9 cellular contexts compared by ENCODE assay signal in the genomic region with DNA sequence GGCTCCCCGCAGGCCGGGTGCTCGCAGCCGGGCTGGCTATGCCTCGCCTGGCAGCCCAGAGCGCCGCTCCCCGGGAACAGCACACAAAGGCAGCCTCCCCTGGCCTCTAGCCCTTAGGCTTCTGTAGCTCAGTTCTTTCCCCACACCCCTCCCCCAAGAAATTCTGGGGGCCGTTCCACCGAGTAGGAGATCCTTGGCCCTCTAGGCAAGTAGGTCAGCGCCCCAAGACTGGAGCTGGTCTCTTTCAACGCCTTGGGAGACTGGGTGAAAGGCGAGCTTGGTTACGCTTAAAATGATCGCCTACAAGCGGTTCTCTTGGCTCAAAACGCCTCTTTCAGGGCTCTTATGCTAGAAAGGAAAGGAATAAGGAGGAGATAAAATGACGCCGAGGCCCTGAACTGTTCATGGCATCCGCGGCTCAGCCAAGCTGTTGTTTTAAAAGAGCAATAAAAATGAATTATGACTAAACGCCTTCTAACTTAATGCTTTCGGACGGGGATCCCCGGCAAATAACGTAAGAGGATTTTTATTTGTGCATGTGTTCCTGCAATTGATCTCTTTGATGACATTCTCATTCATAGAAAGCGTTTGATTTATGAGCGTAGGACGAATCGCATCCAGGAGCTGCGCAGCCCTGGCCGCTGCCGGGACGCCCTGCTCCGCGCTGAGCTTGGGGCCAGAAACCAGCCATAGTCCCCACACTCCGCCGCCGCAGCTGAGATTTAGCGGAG. TPM values are rescaled to one million over a fixed set of nuclear protein-coding genes. Genes with fewer than 3 reads are reported as not detected.
DNase-seq lines count a peak whose midpoint lies in the region; ATAC-seq and TF ChIP-seq lines count a peak whose summit lies in the region.
"Had no signal": no experiment of that assay in that cellular context is flagged by ENCODE, and none has a peak within 500 bp of the region (broad histone marks: within the 10 kb centered on the region; RNA-seq: fewer than 3 reads in every experiment).

No MANE protein-coding gene starts in this region.

- H3K4me1 ChIP-seq in left lung = peaks cover 5 to 58% of the 10 kb centered on the region in 2 donors
- peaks cover 25% of the 10 kb centered on the region for H3K4me1 ChIP-seq in effector memory CD4-positive, alpha-beta T cell (ENCODE audit: control insufficient read depth, insufficient read depth, low read length, poor library complexity, severe bottlenecking)

- intact Hi-C loops in left lung (cut with DNase I) = loop anchor here in 1 of 2 donors (5.0 kb wide), 2 partner anchors 44 to 241 kb away; a partner anchor contains a TSS

- ATAC-seq in left lung (no peak), HG03175 (IDR thresholded peaks at IDR 0.05; ENCODE audit: unreplicated experiment) (no peak), GM19035 (IDR thresholded peaks at IDR 0.05; ENCODE audit: unreplicated experiment) (no peak)
- no peak for ATAC-seq in stimulated activated naive B cell treated with anti-CD40 and anti-IgM and Interleukin-4, amounts not matched to agents 10 μg/mL and 1 μg/mL and 100 μg/mL, for 72 hours (replicated peaks)

- H3K36me3 Mint-ChIP-seq in HFFc6 (ENCODE audit: low read depth) = peaks cover 39% of the 10 kb centered on the region
- H3K36me3 Mint-ChIP-seq in stimulated activated naive B cell treated with anti-CD40 and anti-IgM and Interleukin-4, amounts not matched to agents 10 μg/mL and 1 μg/mL and 100 μg/mL, for 72 hours = peaks cover 10 to 35% of the 10 kb centered on the region in 2 donors

- no peaks in the 10 kb centered on the region for H3K9me3 Mint-ChIP-seq in HFFc6
- no peaks in the 10 kb centered on the region for H3K9me3 Mint-ChIP-seq in stimulated activated naive B cell treated with anti-CD40 and anti-IgM and Interleukin-4, amounts not matched to agents 10 μg/mL and 1 μg/mL and 100 μg/mL, for 72 hours

- TF ChIP-seq CTCF in HFFc6 (IDR thresholded peaks at IDR 0.05) (no peak), astrocyte of the spinal cord (IDR thresholded peaks at IDR 0.05; ENCODE audit: low read depth, low read length) (no peak), left lung (IDR thresholded peaks at IDR 0.05) (no peak)

- H3K27me3 ChIP-seq in left lung = peaks cover 27 to 100% of the 10 kb centered on the region in 2 donors
- H3K27me3 ChIP-seq in effector memory CD4-positive, alpha-beta T cell (replicated peaks; ENCODE audit: control insufficient read depth, insufficient read depth, low read length, poor library complexity, severe bottlenecking) = peaks cover 22% of the 10 kb centered on the region

- DNase-seq in HFFc6 = no peak
- DNase-seq in astrocyte of the spinal cord (ENCODE audit: low read depth, low spot score) = peak; percentile 87
- no peak for DNase-seq in left lung
- no peak for DNase-seq in stimulated activated naive B cell treated with anti-CD40 and anti-IgM and Interleukin-4, amounts not matched to agents 10 μg/mL and 1 μg/mL and 100 μg/mL, for 72 hours
- DNase-seq in T1000 (lab: John Stamatoyannopoulos, UW) = no peak
- DNase-seq in effector memory CD4-positive, alpha-beta T cell = no peak
- DNase-seq: stimulated activated CD4-positive, alpha-beta T cell treated with anti-CD3 and anti-CD28 coated beads, Interleukin-1b, Interleukin-23, amount 100 ng/mL, for 48 hours had no signal

- no peaks in the 10 kb centered on the region for H3K9me3 ChIP-seq in left lung
- no peaks in the 10 kb centered on the region for H3K9me3 ChIP-seq in effector memory CD4-positive, alpha-beta T cell (ENCODE audit: control insufficient read depth, low read length)

- peaks cover 0 to 6% of the 10 kb centered on the region in 2 donors for H3K36me3 ChIP-seq in left lung
- H3K36me3 ChIP-seq in effector memory CD4-positive, alpha-beta T cell (ENCODE audit: control insufficient read depth, insufficient read depth, low read length) = no peaks in the 10 kb centered on the region

- H3K27ac ChIP-seq in left lung = peak overlapping the region; percentile 88 to 90
- H3K27ac ChIP-seq in effector memory CD4-positive, alpha-beta T cell (ENCODE audit: insufficient read depth, low read length, poor library complexity, severe bottlenecking) = no peak overlapping the region

- peaks cover 33% of the 10 kb centered on the region for H3K27me3 Mint-ChIP-seq in HFFc6 (ENCODE audit: insufficient read depth)
- peaks cover 81 to 94% of the 10 kb centered on the region in 2 donors for H3K27me3 Mint-ChIP-seq in stimulated activated naive B cell treated with anti-CD40 and anti-IgM and Interleukin-4, amounts not matched to agents 10 μg/mL and 1 μg/mL and 100 μg/mL, for 72 hours

- H3K4me1 Mint-ChIP-seq in HFFc6 (ENCODE audit: low read depth) = peaks cover 47% of the 10 kb centered on the region
- H3K4me1 Mint-ChIP-seq in stimulated activated naive B cell treated with anti-CD40 and anti-IgM and Interleukin-4, amounts not matched to agents 10 μg/mL and 1 μg/mL and 100 μg/mL, for 72 hours = peaks cover 38 to 70% of the 10 kb centered on the region in 2 donors

- in situ Hi-C loops in astrocyte of the spinal cord (cut with HindIII; ENCODE audit: low sequenced_read_pairs) = no loop called here

- H3K4me3 ChIP-seq in astrocyte of the spinal cord (ENCODE audit: low read depth, low read length) (peak overlapping the region; percentile 93), left lung (peak overlapping the region; percentile 23 to 88)
- no peak overlapping the region for H3K4me3 ChIP-seq in effector memory CD4-positive, alpha-beta T cell (ENCODE audit: insufficient read depth, low read depth, low read length, poor library complexity, severe bottlenecking)

- peak overlapping the region; percentile 16; the same call in 1 of the 2 replicates for H3K27ac Mint-ChIP-seq in HFFc6
- peak overlapping the region; percentile 72 for H3K27ac Mint-ChIP-seq in stimulated activated naive B cell treated with anti-CD40 and anti-IgM and Interleukin-4, amounts not matched to agents 10 μg/mL and 1 μg/mL and 100 μg/mL, for 72 hours

- H3K4me3 Mint-ChIP-seq in HFFc6 = peak overlapping the region; percentile 87
- H3K4me3 Mint-ChIP-seq in stimulated activated naive B cell treated with anti-CD40 and anti-IgM and Interleukin-4, amounts not matched to agents 10 μg/mL and 1 μg/mL and 100 μg/mL, for 72 hours = peak overlapping the region; percentile 51 to 61

RNA-seq across cellular contexts. Expression of a gene that starts 2.9 kb away (rescaled TPM):
- total RNA-seq in HFFc6 (2021; fragmentation: NEBNext Ultra II Directional; extraction: Animal tissue kit (Norgen Biotek cat#: 25700)) = under 1 TPM; 0.28 to 0.81 (median 0.45) TPM
- under 1 TPM; 0.50 to 0.60 TPM for total RNA-seq in left lung

RNA-seq across cellular contexts. Expression of a gene that starts 3.8 kb away (rescaled TPM):
- total RNA-seq in HFFc6 (2021; fragmentation: NEBNext Ultra II Directional; extraction: Animal tissue kit (Norgen Biotek cat#: 25700)) = under 1 TPM in 3 of 6 experiments, not detected in 3; 0.10 to 0.17 (median 0.14) TPM
- total RNA-seq in left lung = 1 to 10 TPM in 1 of 2 donors, under 1 TPM in 1; 0.61 to 1.4 TPM

RNA-seq across cellular contexts. Expression of a gene that starts 31.9 kb away (rescaled TPM):
- 1 to 10 TPM in 1 of 6 experiments, under 1 TPM in 5; 0.38 to 1.0 (median 0.47) TPM for total RNA-seq in HFFc6 (2021; fragmentation: NEBNext Ultra II Directional; extraction: Animal tissue kit (Norgen Biotek cat#: 25700))
- 1 to 10 TPM; 3.4 to 7.6 TPM for total RNA-seq in left lung

RNA-seq across cellular contexts. Expression of a gene that starts 44.8 kb away (rescaled TPM):
- total RNA-seq in HFFc6 (2021; fragmentation: NEBNext Ultra II Directional; extraction: Animal tissue kit (Norgen Biotek cat#: 25700)) = 1 to 10 TPM; 2.0 to 3.8 (median 2.8) TPM
- 10 to 100 TPM; 16.1 to 21.6 TPM for total RNA-seq in left lung

RNA-seq across cellular contexts. Expression of a gene that starts 48.9 kb away (rescaled TPM):
- 1 to 10 TPM; 2.3 to 3.8 (median 2.8) TPM for total RNA-seq in HFFc6 (2021; fragmentation: NEBNext Ultra II Directional; extraction: Animal tissue kit (Norgen Biotek cat#: 25700))
- total RNA-seq in left lung = 1 to 10 TPM; 3.5 to 5.0 TPM
